ENCODE assay signal across 8 cellular contexts in the genomic region with DNA sequence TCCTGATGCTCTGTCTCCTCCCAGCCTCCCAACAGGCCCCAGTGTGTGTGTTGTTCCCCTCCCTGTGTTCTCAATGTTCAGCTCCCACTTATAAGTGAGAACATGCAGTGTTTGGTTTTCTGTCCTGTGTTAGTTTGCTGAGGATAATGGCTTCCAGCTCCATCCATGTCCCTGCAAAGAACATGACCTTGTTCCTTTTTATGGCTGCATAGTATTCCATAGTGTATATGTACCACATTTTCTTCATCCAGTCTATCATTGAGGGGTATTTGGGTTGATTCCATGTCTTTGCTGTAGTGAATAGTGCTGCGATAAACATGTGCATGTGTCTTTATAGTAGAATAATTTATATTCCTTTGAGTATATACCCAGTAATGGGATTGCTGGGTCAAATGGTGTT.
DNase-seq lines count a peak whose midpoint lies in the region; ATAC-seq, FAIRE-seq and TF ChIP-seq lines count a peak whose summit lies in the region.
"Not testable (repeated sequence)": the region's sequence is repeated elsewhere in the genome, so short reads cannot be mapped to it uniquely, and the experiment has no call there.

No MANE protein-coding gene starts in this region.

- H3K4me1 Mint-ChIP-seq in type B pancreatic cell (ENCODE audit: unreplicated experiment) = not testable (repeated sequence)

- H3K79me2 ChIP-seq in PC-9 (ENCODE audit: low read depth); K562 (ENCODE audit: control insufficient read depth, insufficient read depth, low read length); mammary epithelial cell (ENCODE audit: insufficient read depth, low read length); hepatocyte: not testable (repeated sequence)

- not testable (repeated sequence) for H3K27ac ChIP-seq in HEK293 (ENCODE audit: extremely low read depth, low read depth, low read length); K562 (ENCODE audit: extremely low read depth, low read depth, low read length)
- peak overlapping the region; percentile 94 for H3K27ac ChIP-seq in PC-9
- H3K27ac ChIP-seq in mammary epithelial cell (ENCODE audit: insufficient read depth, low read depth, low read length) = peak overlapping the region; percentile 79
- H3K27ac ChIP-seq in esophagus squamous epithelium = peak overlapping the region in 3 of 4 donors; percentile 77 to 86 (median 85)
- H3K27ac ChIP-seq in hepatocyte = peak overlapping the region; percentile 58
- peak overlapping the region in 3 of 4 donors; percentile 33 to 62 (median 61) for H3K27ac ChIP-seq in pancreas

- H3K27me3 Mint-ChIP-seq in type B pancreatic cell = not testable (repeated sequence)

- H3K9ac ChIP-seq in K562 (ENCODE audit: insufficient read depth in 1 of 2, low read depth in 2 of 2, low read length in 2 of 2); mammary epithelial cell (ENCODE audit: insufficient read depth, low read length): not testable (repeated sequence)

- H3K4me2 ChIP-seq in PC-9; K562 (ENCODE audit: insufficient read depth, low read length); mammary epithelial cell (ENCODE audit: insufficient read depth, low read depth, low read length); hepatocyte: not testable (repeated sequence)

- not testable (repeated sequence) for H3K9me3 ChIP-seq in HEK293 (ENCODE audit: control insufficient read depth, insufficient read depth, low read depth, low read length); PC-9 (ENCODE audit: insufficient read depth, low read depth); K562 (replicated peaks; ENCODE audit: control insufficient read depth, insufficient read depth, low read depth, low read length); mammary epithelial cell (replicated peaks; ENCODE audit: insufficient read depth, low read length); esophagus squamous epithelium; hepatocyte (ENCODE audit: low read depth); pancreas

- not testable (repeated sequence) for H4K20me1 ChIP-seq in PC-9 (ENCODE audit: insufficient read depth); K562 (replicated peaks; ENCODE audit: control insufficient read depth, insufficient read depth, low read length); mammary epithelial cell (ENCODE audit: insufficient read depth, low read length); hepatocyte (ENCODE audit: insufficient read depth, poor library complexity, severe bottlenecking)

- TF ChIP-seq POLR2A in K562 (conservative IDR thresholded peaks at IDR 0.05); esophagus squamous epithelium (IDR thresholded peaks at IDR 0.05): not testable (repeated sequence)

- not testable (repeated sequence) for TF ChIP-seq EP300 in K562 (IDR thresholded peaks at IDR 0.05; ENCODE audit: low read length)

- H2AFZ ChIP-seq in PC-9; K562 (ENCODE audit: low read depth, low read length); mammary epithelial cell (ENCODE audit: low read depth, low read length); hepatocyte: not testable (repeated sequence)

- not testable (repeated sequence) for FAIRE-seq in K562 (lab: Jason Lieb, UNC); pancreas (lab: Jason Lieb, UNC)

- 13% methylated on average over 1 of the region's 1 CpG for WGBS in K562 (ENCODE audit: insufficient coverage, low coverage, missing lambda C conversion rate)
- 100% methylated on average over 1 of the region's 1 CpG for WGBS in mammary epithelial cell (ENCODE audit: low coverage, missing lambda C conversion rate)
- WGBS in esophagus squamous epithelium, 2 donors = 90 to 100% methylated on average over 1 of the region's 1 CpG
- 100% methylated on average over 1 of the region's 1 CpG for WGBS in hepatocyte (ENCODE audit: low lambda C conversion rate, missing lambda C conversion rate)
- 84 to 85% methylated on average over 1 of the region's 1 CpG for WGBS in pancreas, 2 donors

- POLR2A ChIA-PET in HEK293 (lab: Yijun Ruan, JAX) = not testable (repeated sequence)
- POLR2A ChIA-PET in PC-9 (lab: Charles Lee; ENCODE audit: unreplicated experiment) (interaction anchor here (0.7 kb wide), 1 partner anchor 135 kb away, joined by 8 read pairs; no protein-coding TSS in a partner anchor), K562 (lab: Yijun Ruan, JAX) (interaction anchor here (1.6 kb wide), 1 partner anchor 150 kb away, joined by 6 read pairs; a partner anchor contains a TSS)

- not testable (repeated sequence) for BruUV-seq in PC-9 (replicated peaks; lab: Mats Ljungman, UMichigan); K562 (replicated peaks; lab: Mats Ljungman, UMichigan); mammary epithelial cell (replicated peaks; lab: Mats Ljungman, UMichigan)

- H3K27ac Mint-ChIP-seq in type B pancreatic cell = peak overlapping the region; percentile 85

- not testable (repeated sequence) for H3K9me3 Mint-ChIP-seq in type B pancreatic cell

- not testable (repeated sequence) for H3K9me2 ChIP-seq in PC-9 (ENCODE audit: insufficient read depth); hepatocyte (replicated peaks; ENCODE audit: insufficient read depth)

- H3K4me1 ChIP-seq in HEK293 (ENCODE audit: control insufficient read depth, insufficient read depth, low read length); K562 (replicated peaks in 1 of 2; ENCODE audit: control insufficient read depth in 2 of 2, insufficient read depth in 2 of 2, low read length in 2 of 2); hepatocyte (ENCODE audit: insufficient read depth); pancreas: not testable (repeated sequence)
- H3K4me1 ChIP-seq in PC-9 (replicated peaks; ENCODE audit: insufficient read depth) (peaks cover 56% of the 10 kb centered on the region), mammary epithelial cell (ENCODE audit: insufficient read depth, low read length) (peaks cover 24% of the 10 kb centered on the region), esophagus squamous epithelium (peaks cover 0 to 23% (median 6%) of the 10 kb centered on the region in 3 donors)

- not testable (repeated sequence) for H3K27me3 ChIP-seq in PC-9 (ENCODE audit: insufficient read depth, low read depth); mammary epithelial cell (ENCODE audit: insufficient read depth, low read length); esophagus squamous epithelium; hepatocyte; pancreas
- peaks cover 4 to 13% of the 10 kb centered on the region in 2 experiments; a peak in 2 of 5 replicates for H3K27me3 ChIP-seq in K562 (ENCODE audit: control insufficient read depth in 2 of 2, insufficient read depth in 2 of 2, low read length in 2 of 2)

- CTCF ChIA-PET in HEK293 (lab: Yijun Ruan, JAX) = interaction anchor here (0.6 kb wide), 1 partner anchor 98 kb away, joined by 3 read pairs; no protein-coding TSS in a partner anchor
- CTCF ChIA-PET in PC-9 (lab: Charles Lee); K562 (lab: Yijun Ruan, JAX; ENCODE audit: low intra/inter-chr PET ratio); mammary epithelial cell (lab: Charles Lee; ENCODE audit: low non-redundant PET): not testable (repeated sequence)

- ATAC-seq in K562, pancreas: not testable (repeated sequence)

- H3K36me3 Mint-ChIP-seq in type B pancreatic cell = not testable (repeated sequence)

- H3F3A ChIP-seq in PC-9 (ENCODE audit: insufficient read depth, low read depth) = peaks cover 44% of the 10 kb centered on the region

- not testable (repeated sequence) for H3K4me3 Mint-ChIP-seq in type B pancreatic cell

- not testable (repeated sequence) for TF ChIP-seq RAD21 in K562 (CRISPR knock-in tag; conservative IDR thresholded peaks at IDR 0.05 in 1 of 2, IDR thresholded peaks at IDR 0.05 in 1 of 2)

- not testable (repeated sequence) for H3K9me1 ChIP-seq in K562 (ENCODE audit: control insufficient read depth, insufficient read depth, low read length)

- in situ Hi-C loops in K562 (cut with MboI) = not testable (repeated sequence)
- in situ Hi-C loops in mammary epithelial cell (cut with MboI; ENCODE audit: low sequenced_read_pairs in 2 of 2) = loop anchor here in 1 of 2 donors (10.0 kb wide), 1 partner anchor 130 kb away; no protein-coding TSS in a partner anchor

- H3K4me3 ChIP-seq in HEK293 (ENCODE audit: low read depth, low read length); PC-9; K562; mammary epithelial cell (replicated peaks in 1 of 3; ENCODE audit: insufficient read depth in 1 of 3, low read depth in 2 of 3, low read length in 3 of 3); esophagus squamous epithelium; hepatocyte; pancreas: not testable (repeated sequence)

- H3K36me3 ChIP-seq in HEK293 (ENCODE audit: control insufficient read depth in 2 of 2, insufficient read depth in 1 of 2, low read length in 2 of 2); PC-9 (ENCODE audit: low read depth); K562 (ENCODE audit: control insufficient read depth, insufficient read depth, low read length); mammary epithelial cell (ENCODE audit: insufficient read depth, low read length); esophagus squamous epithelium; hepatocyte (replicated peaks; ENCODE audit: insufficient read depth, low read depth); pancreas: not testable (repeated sequence)

- not testable (repeated sequence) for DNase-seq in PC-9; K562 (ENCODE audit: extremely low read depth in 1 of 4, low spot score in 3 of 4); mammary epithelial cell; esophagus squamous epithelium (lab: John Stamatoyannopoulos, UW); hepatocyte (ENCODE audit: low spot score); pancreas; type B pancreatic cell (ENCODE audit: extremely low spot score, unreplicated experiment)

- intact Hi-C loops in PC-9 (cut with micrococcal nuclease; ENCODE audit: unreplicated experiment) = loop anchor here (2.0 to 5.0 kb wide), 2 partner anchors 166 to 437 kb away; no protein-coding TSS in a partner anchor
- intact Hi-C loops in K562 (cut with micrococcal nuclease); mammary epithelial cell (cut with micrococcal nuclease); esophagus squamous epithelium (cut with DNase I); pancreas (cut with DNase I): not testable (repeated sequence)

- dilution Hi-C loops in mammary epithelial cell (cut with HindIII; ENCODE audit: low sequenced_read_pairs) = not testable (repeated sequence)

- TF ChIP-seq CTCF in HEK293 (tag by site-specific recombination; IDR thresholded peaks at IDR 0.05); PC-9 (conservative IDR thresholded peaks at IDR 0.05); K562 (IDR thresholded peaks at IDR 0.05 in 2 of 3, conservative IDR thresholded peaks at IDR 0.05 in 1 of 3; ENCODE audit: insufficient read depth in 2 of 3, low read depth in 1 of 3, low read length in 3 of 3); mammary epithelial cell (conservative IDR thresholded peaks at IDR 0.05 in 1 of 2, IDR thresholded peaks at IDR 0.05 in 1 of 2; ENCODE audit: extremely low read depth in 1 of 2, insufficient read depth in 1 of 2, low read depth in 1 of 2, low read length in 2 of 2); esophagus squamous epithelium (IDR thresholded peaks at IDR 0.05); hepatocyte (IDR thresholded peaks at IDR 0.05; ENCODE audit: poor library complexity); pancreas (IDR thresholded peaks at IDR 0.05); type B pancreatic cell (conservative IDR thresholded peaks at IDR 0.05): not testable (repeated sequence)
